Comparison of ENCODE assay signal across 9 cellular contexts in the genomic region with DNA sequence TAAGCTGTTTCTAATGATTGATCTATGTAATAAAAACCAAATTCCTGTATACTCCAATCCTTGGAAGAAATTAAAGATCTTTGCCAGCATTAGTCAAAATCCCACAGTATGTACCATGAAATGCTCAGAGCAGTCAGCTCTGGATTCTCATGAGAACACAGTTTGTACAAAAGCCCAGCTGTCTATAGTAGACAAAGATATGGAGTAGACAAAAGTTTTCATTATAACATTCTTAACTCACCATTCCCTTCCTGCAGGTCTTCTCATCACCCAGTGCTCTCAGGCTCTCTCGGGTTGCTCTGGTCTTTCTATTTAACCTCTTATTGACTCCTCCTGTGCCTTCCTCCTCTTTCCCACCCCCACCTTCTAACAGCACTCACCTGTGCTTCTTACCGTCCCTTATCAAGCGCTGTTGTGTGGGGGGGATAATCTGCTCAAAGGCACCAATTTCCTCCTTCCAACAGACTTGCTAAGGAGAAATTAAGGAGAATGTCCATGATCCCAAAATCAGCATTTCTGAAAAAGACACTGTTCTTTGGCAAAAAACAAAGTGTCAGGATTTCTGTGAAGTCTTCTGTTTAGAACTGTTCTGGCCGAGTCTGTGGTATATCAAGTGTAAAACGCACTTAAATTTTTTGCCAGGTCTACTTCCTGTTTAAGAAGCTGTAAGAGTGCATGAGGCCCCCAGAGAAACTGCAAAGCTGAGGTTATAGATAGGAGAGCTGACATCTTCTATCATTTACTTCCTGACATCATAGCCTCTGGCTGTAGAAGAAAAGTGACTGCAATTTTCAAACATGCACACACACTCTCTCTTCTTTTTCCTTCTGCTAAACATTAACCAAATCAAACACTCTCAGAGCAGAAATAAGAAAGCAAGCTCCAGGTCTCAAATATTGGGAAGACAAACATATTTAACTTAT.
A peak's percentile ranks its signal among the peaks of the same experiment; 100 is the strongest.
DNase-seq lines count a peak whose midpoint lies in the region; ATAC-seq and TF ChIP-seq lines count a peak whose summit lies in the region.
"Had no signal": no experiment of that assay in that cellular context is flagged by ENCODE, and none has a peak within 500 bp of the region (broad histone marks: within the 10 kb centered on the region; RNA-seq: fewer than 3 reads in every experiment).

No MANE protein-coding gene starts in this region.

- peaks cover 0 to 11% (median 0%) of the 10 kb centered on the region in 3 experiments for H3K27me3 ChIP-seq in neuronal stem cell (ENCODE audit: control insufficient read depth in 3 of 3, insufficient read depth in 3 of 3, low read depth in 1 of 3, low read length in 3 of 3)
- peaks cover 57% of the 10 kb centered on the region for H3K27me3 ChIP-seq in left ventricle myocardium inferior (ENCODE audit: low read depth)

- ATAC-seq in GM18861 (IDR thresholded peaks at IDR 0.05; ENCODE audit: unreplicated experiment) = peak; percentile 79
- ATAC-seq in HG02623 (IDR thresholded peaks at IDR 0.05; ENCODE audit: unreplicated experiment) = peak; percentile 74
- ATAC-seq in omental fat pad (ENCODE audit: low FRiP score) = no peak
- ATAC-seq: sciatic nerve had no signal

- H2BK12ac ChIP-seq in neuronal stem cell (ENCODE audit: low read length) = no peak overlapping the region

- H3K79me1 ChIP-seq in neuronal stem cell (ENCODE audit: low read depth, low read length) = no peaks in the 10 kb centered on the region

- H3K14ac ChIP-seq in neuronal stem cell (ENCODE audit: low read length) = no peak overlapping the region

- TF ChIP-seq CTCF in left ventricle myocardium inferior (IDR thresholded peaks at IDR 0.05; ENCODE audit: borderline replicate concordance) (no peak), omental fat pad (IDR thresholded peaks at IDR 0.05) (no peak)

- H3K23ac ChIP-seq in neuronal stem cell (ENCODE audit: low read depth, low read length, poor library complexity) = no peak overlapping the region

- peak overlapping the region; percentile 27 for H2AFZ ChIP-seq in neuronal stem cell (ENCODE audit: low read length)

- peak; percentile 72 for DNase-seq in OCI-M1 (lab: John Stamatoyannopoulos, UW)
- no peak for DNase-seq in neuronal stem cell (ENCODE audit: low spot score)
- DNase-seq in stimulated activated CD4-positive, alpha-beta T cell treated with anti-CD3 and anti-CD28 coated beads, Interleukin-4, amount 100 ng/mL, for 24 hours = no peak
- DNase-seq in DMS 273 (lab: John Stamatoyannopoulos, UW; ENCODE audit: unreplicated experiment) = no peak
- no peak for DNase-seq in left ventricle myocardium inferior
- DNase-seq in omental fat pad (ENCODE audit: low spot score) = no peak

- no peak overlapping the region for H3K4ac ChIP-seq in neuronal stem cell (ENCODE audit: low read length)

- H3K27ac ChIP-seq in neuronal stem cell (replicated peaks; ENCODE audit: low read length) (no peak overlapping the region), left ventricle myocardium inferior (replicated peaks) (no peak overlapping the region)

- no peak overlapping the region for H3K9ac ChIP-seq in neuronal stem cell (ENCODE audit: low read depth, low read length, poor library complexity)

- H2BK15ac ChIP-seq in neuronal stem cell (ENCODE audit: low read length) = no peak overlapping the region

- H2BK120ac ChIP-seq in neuronal stem cell (ENCODE audit: low read depth, low read length) = no peak overlapping the region

- no peak overlapping the region for H2BK5ac ChIP-seq in neuronal stem cell (ENCODE audit: low read length)

- no peak overlapping the region for H4K91ac ChIP-seq in neuronal stem cell (ENCODE audit: low read depth, low read length, poor library complexity)

- H3K9me3 ChIP-seq in neuronal stem cell (replicated peaks in 1 of 2; ENCODE audit: control insufficient read depth in 2 of 2, insufficient read depth in 1 of 2, low read depth in 1 of 2, low read length in 2 of 2) (no peaks in the 10 kb centered on the region), left ventricle myocardium inferior (replicated peaks) (no peaks in the 10 kb centered on the region)

- no peak overlapping the region for H3K4me2 ChIP-seq in neuronal stem cell (ENCODE audit: insufficient read depth, low read length, poor library complexity, severe bottlenecking)

- intact Hi-C loops in left ventricle myocardium inferior (cut with micrococcal nuclease) = no loop called here

- H3K4me1 ChIP-seq in neuronal stem cell (ENCODE audit: control insufficient read depth in 2 of 2, insufficient read depth in 1 of 2, low read depth in 1 of 2, low read length in 2 of 2) (peaks cover 0 to 2% of the 10 kb centered on the region in 2 donors), left ventricle myocardium inferior (no peaks in the 10 kb centered on the region)

- H3K36me3 ChIP-seq in neuronal stem cell (replicated peaks in 1 of 2; ENCODE audit: control insufficient read depth in 2 of 2, insufficient read depth in 2 of 2, low read length in 2 of 2) (no peaks in the 10 kb centered on the region), left ventricle myocardium inferior (no peaks in the 10 kb centered on the region)

- no peak overlapping the region for H3K18ac ChIP-seq in neuronal stem cell (ENCODE audit: low read length)

- H4K8ac ChIP-seq in neuronal stem cell (ENCODE audit: low read depth, low read length) = no peak overlapping the region

- no peak overlapping the region for H3K4me3 ChIP-seq in neuronal stem cell (ENCODE audit: low read length in 2 of 2)
- H3K4me3 ChIP-seq in left ventricle myocardium inferior = no peak overlapping the region

- WGBS in neuronal stem cell (ENCODE audit: extremely low coverage in 2 of 2, insufficient read length in 2 of 2, insufficient replicate concordance in 1 of 2), 2 donors = no CpG with 5 or more reads among the region's 5 CpGs

- H2AK5ac ChIP-seq in neuronal stem cell (ENCODE audit: low read depth, low read length) = no peak overlapping the region
